1 cellular context compared by ENCODE assay signal in genomic region chr17:64449545-64449944, GRCh38.
TF ChIP-seq lines count a peak whose summit lies in the region.

No MANE protein-coding gene starts in this region.

TF ChIP-seq in HCT116, 20 proteins besides CTCF, POLR2A, EP300 and RAD21 (continued from another document):
- TF ChIP-seq SRF (IDR thresholded peaks at IDR 0.05; ENCODE audit: low read depth): no peak
- TF ChIP-seq JUND (IDR thresholded peaks at IDR 0.05): no peak
- TF ChIP-seq YY1 (IDR thresholded peaks at IDR 0.05; ENCODE audit: extremely low read depth, insufficient replicate concordance, low read depth, low read length): no peak
- no peak for TF ChIP-seq TCF7L2 (IDR thresholded peaks at IDR 0.05; ENCODE audit: borderline replicate concordance, extremely low read depth, insufficient read depth, insufficient read length)
- TF ChIP-seq ZNF274 (IDR thresholded peaks at IDR 0.05; ENCODE audit: low read depth, low read length): no peak
- TF ChIP-seq ZBTB33 (IDR thresholded peaks at IDR 0.05; ENCODE audit: extremely low read depth, insufficient replicate concordance, low read length): no peak
- no peak for TF ChIP-seq POLR2AphosphoS5 (IDR thresholded peaks at IDR 0.05; ENCODE audit: low read depth, low read length)
- no peak for TF ChIP-seq ZFX (IDR thresholded peaks at IDR 0.05)
- no peak for TF ChIP-seq ELF1 (IDR thresholded peaks at IDR 0.05; ENCODE audit: borderline replicate concordance, low read depth)
- TF ChIP-seq EZH2 (IDR thresholded peaks at IDR 0.05): no peak
- TF ChIP-seq CEBPB (IDR thresholded peaks at IDR 0.05; ENCODE audit: low read depth): no peak
- TF ChIP-seq REST (IDR thresholded peaks at IDR 0.05; ENCODE audit: low read depth): no peak
- no peak for TF ChIP-seq SP1 (IDR thresholded peaks at IDR 0.05; ENCODE audit: low read depth)
- TF ChIP-seq CBX3 (IDR thresholded peaks at IDR 0.05; ENCODE audit: low read depth): no peak
- TF ChIP-seq SIN3A (IDR thresholded peaks at IDR 0.05; ENCODE audit: low read depth): no peak
- TF ChIP-seq EGR1 (IDR thresholded peaks at IDR 0.05; ENCODE audit: low read depth): no peak
- no peak for TF ChIP-seq EZH2phosphoT487 (IDR thresholded peaks at IDR 0.05; ENCODE audit: borderline replicate concordance)
